Comparison of ENCODE assay signal across 9 cellular contexts in the genomic region with DNA sequence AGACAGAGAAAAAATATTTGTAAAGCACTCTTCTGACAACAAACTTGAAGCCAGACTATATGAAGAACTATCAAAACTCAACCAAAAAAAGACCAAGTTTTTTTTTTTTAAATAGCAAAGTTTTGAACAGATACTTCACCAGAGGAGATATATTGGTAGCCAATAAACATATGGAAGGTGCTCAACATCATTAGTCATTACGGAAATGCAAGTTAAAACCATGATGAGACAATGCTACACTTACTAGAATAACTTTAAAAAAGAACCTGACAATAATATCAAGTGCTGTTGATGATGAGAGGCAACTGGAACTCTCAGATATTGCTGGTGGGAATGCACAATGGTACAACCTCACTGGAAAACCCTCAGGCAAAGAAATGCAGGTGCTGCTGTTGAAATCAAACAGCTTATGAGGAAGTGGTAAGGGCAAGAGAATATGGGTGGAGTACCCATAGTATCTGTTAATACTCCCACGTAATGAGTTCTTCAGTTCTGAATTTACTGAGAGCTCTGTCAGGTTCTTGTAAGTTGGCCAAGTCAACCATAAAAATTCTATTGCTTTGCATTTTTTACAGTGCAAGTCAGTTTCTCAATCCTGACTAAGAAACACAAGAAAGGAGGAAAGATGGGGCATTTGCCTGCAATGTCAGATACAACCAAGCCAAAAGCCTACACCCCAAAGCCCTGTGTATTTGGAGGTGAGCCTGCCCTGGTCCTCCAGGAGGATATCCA.
DNase-seq lines count a peak whose midpoint lies in the region; ATAC-seq and TF ChIP-seq lines count a peak whose summit lies in the region.
"Had no signal": no experiment of that assay in that cellular context is flagged by ENCODE, and none has a peak within 500 bp of the region (broad histone marks: within the 10 kb centered on the region; RNA-seq: fewer than 3 reads in every experiment).

No MANE protein-coding gene starts in this region.

- DNase-seq in GM06990 (ENCODE audit: extremely low read depth, insufficient read length) (peak; percentile 52), M059J (ENCODE audit: low read depth) (peak; percentile 30), GM19238 (ENCODE audit: insufficient read length, low spot score) (no peak), middle frontal gyrus (ENCODE audit: extremely low spot score, low spot score) (no peak), RKO (ENCODE audit: low spot score) (no peak), foreskin melanocyte (no peak)
- DNase-seq: heart left ventricle had no signal

- peaks cover 47% of the 10 kb centered on the region for H3K4me1 Mint-ChIP-seq in dendritic cell treated with granulocyte-macrophage colony-stimulating factor and Interleukin-4, amounts not matched to agents 40 ng/mL and 50 ng/mL, for 4 days (ENCODE audit: low read depth)

- H3K27me3 ChIP-seq in GM06990 (replicated peaks; ENCODE audit: control insufficient read depth, insufficient read depth, low read length) = no peaks in the 10 kb centered on the region
- H3K27me3 ChIP-seq: heart left ventricle had no signal

- peak overlapping the region; percentile 75 for H3K27ac Mint-ChIP-seq in dendritic cell treated with granulocyte-macrophage colony-stimulating factor and Interleukin-4, amounts not matched to agents 40 ng/mL and 50 ng/mL, for 4 days

- H3K4me3 ChIP-seq in GM06990 (replicated peaks; ENCODE audit: low read depth, low read length) = no peak overlapping the region
- H3K4me3 ChIP-seq: heart left ventricle had no signal

- ATAC-seq in GM21529 (IDR thresholded peaks at IDR 0.05; ENCODE audit: unreplicated experiment) = peak; percentile 93

- peaks cover 7% of the 10 kb centered on the region for H3K27me3 Mint-ChIP-seq in dendritic cell treated with granulocyte-macrophage colony-stimulating factor and Interleukin-4, amounts not matched to agents 40 ng/mL and 50 ng/mL, for 4 days

- H3K4me3 Mint-ChIP-seq in dendritic cell treated with granulocyte-macrophage colony-stimulating factor and Interleukin-4, amounts not matched to agents 40 ng/mL and 50 ng/mL, for 4 days = no peak overlapping the region

- H3K36me3 ChIP-seq in GM06990 (ENCODE audit: control insufficient read depth, insufficient read depth, low read length) = no peaks in the 10 kb centered on the region
- H3K36me3 ChIP-seq: heart left ventricle had no signal

- H3K9me3 Mint-ChIP-seq in dendritic cell treated with granulocyte-macrophage colony-stimulating factor and Interleukin-4, amounts not matched to agents 40 ng/mL and 50 ng/mL, for 4 days = peaks cover 10% of the 10 kb centered on the region

- TF ChIP-seq CTCF in GM06990 (IDR thresholded peaks at IDR 0.05; ENCODE audit: insufficient read depth, low read length, poor library complexity, severe bottlenecking) = no peak

- intact Hi-C loops in dendritic cell treated with granulocyte-macrophage colony-stimulating factor and Interleukin-4, amounts not matched to agents 40 ng/mL and 50 ng/mL, for 4 days (cut with micrococcal nuclease) = no loop called here

- H3K36me3 Mint-ChIP-seq in dendritic cell treated with granulocyte-macrophage colony-stimulating factor and Interleukin-4, amounts not matched to agents 40 ng/mL and 50 ng/mL, for 4 days (ENCODE audit: low read depth) = no peaks in the 10 kb centered on the region

Comparison
In these comparisons a context has a peak if more than half of its experiments do, and no peak if none do; other contexts are left out.
1. DNase-seq: peak in GM06990 (single experiment) and M059J (single experiment); none in GM19238 (single experiment), middle frontal gyrus (single experiment), RKO (single experiment) and foreskin melanocyte (single experiment).